1 cellular context compared by ENCODE assay signal in the genomic region with DNA sequence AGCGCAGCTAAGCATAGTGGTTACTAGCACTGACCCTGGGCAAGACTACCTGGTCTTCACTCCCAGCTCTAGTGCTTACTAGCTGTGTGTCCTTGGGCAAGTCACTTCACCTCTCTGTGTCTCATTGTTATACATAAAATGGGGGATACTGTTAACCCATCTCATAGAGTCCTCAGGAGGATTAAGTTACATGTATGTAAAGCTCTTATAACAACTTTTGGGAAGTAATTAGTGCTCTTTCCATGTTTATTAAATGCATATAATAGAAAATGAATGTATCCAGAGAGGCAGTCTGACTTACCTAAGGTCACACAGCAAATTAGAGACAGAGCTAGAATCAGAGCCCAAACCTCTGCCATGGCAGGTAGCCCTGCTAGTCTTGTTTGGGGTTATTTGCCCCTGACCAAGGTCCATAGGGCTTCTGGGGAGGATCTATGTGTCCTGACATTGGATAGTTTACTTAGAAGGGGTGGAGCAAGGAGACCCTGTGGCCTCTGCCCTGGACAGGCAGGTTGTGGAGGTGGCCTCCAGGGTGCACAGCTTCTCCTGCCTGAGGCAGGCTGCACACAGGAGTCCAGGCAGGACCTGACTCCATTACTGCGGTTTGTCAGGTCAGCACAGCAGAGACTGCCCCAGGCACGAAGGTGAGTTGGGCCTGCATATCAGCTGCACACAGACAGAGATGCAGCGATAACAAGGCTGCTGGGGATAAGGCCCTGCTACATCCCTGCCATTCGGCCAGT.
TF ChIP-seq lines count a peak whose summit lies in the region.

No MANE protein-coding gene starts in this region.

TF ChIP-seq in K562, 482 proteins besides CTCF, POLR2A, EP300 and RAD21 (continued from another document and continues in another):
- TF ChIP-seq CBX3 (IDR thresholded peaks at IDR 0.05; ENCODE audit: borderline replicate concordance in 1 of 2, low read length in 2 of 2), result no peak
- TF ChIP-seq ATF1 (CRISPR knock-in tag; IDR thresholded peaks at IDR 0.05), result no peak
- no peak; the same call in 1 of the 2 replicates for TF ChIP-seq ATF1 (tag; IDR thresholded peaks at IDR 0.05)
- TF ChIP-seq RBM25 (IDR thresholded peaks at IDR 0.05; ENCODE audit: low read depth, low read length, severe bottlenecking), result peak; percentile 98
- no peak; the same call in 1 of the 2 replicates for TF ChIP-seq SMARCC2 (IDR thresholded peaks at IDR 0.05; ENCODE audit: low read depth)
- TF ChIP-seq TGIF2 (CRISPR knock-in tag; IDR thresholded peaks at IDR 0.05), result no peak
- TF ChIP-seq TOE1 (IDR thresholded peaks at IDR 0.05; ENCODE audit: borderline replicate concordance), result no peak
- no peak for TF ChIP-seq TOE1 (CRISPR knock-in tag; IDR thresholded peaks at IDR 0.05; ENCODE audit: borderline replicate concordance, low read depth)
- no peak for TF ChIP-seq ZNF384 (IDR thresholded peaks at IDR 0.05; ENCODE audit: low read depth, low read length)
- TF ChIP-seq HDGF (IDR thresholded peaks at IDR 0.05), result no peak
- no peak for TF ChIP-seq NCOA1 (IDR thresholded peaks at IDR 0.05; ENCODE audit: low read depth)
- TF ChIP-seq KDM4B (IDR thresholded peaks at IDR 0.05; ENCODE audit: borderline replicate concordance in 2 of 2, low read depth in 1 of 2), result no peak
- no peak for TF ChIP-seq FUS (optimal IDR thresholded peaks at IDR 0.05; ENCODE audit: low read depth, low read length)
- TF ChIP-seq ZNF561 (CRISPR knock-in tag; conservative IDR thresholded peaks at IDR 0.05), result no peak
- no peak for TF ChIP-seq RNF2 (IDR thresholded peaks at IDR 0.05)
- no peak for TF ChIP-seq RUNX1 (IDR thresholded peaks at IDR 0.05; ENCODE audit: low read depth)
- TF ChIP-seq ZNF77 (CRISPR knock-in tag; IDR thresholded peaks at IDR 0.05), result no peak
- TF ChIP-seq ZNF239 (CRISPR knock-in tag; IDR thresholded peaks at IDR 0.05), result no peak
- TF ChIP-seq, protein P1, sequence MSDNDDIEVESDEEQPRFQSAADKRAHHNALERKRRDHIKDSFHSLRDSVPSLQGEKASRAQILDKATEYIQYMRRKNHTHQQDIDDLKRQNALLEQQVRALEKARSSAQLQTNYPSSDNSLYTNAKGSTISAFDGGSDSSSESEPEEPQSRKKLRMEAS (CRISPR knock-in tag; IDR thresholded peaks at IDR 0.05), result no peak
- no peak for TF ChIP-seq NR1H2 (CRISPR knock-in tag; IDR thresholded peaks at IDR 0.05)
- TF ChIP-seq KAT8 (IDR thresholded peaks at IDR 0.05; ENCODE audit: low read depth), result no peak
- TF ChIP-seq ZNF764 (CRISPR knock-in tag; IDR thresholded peaks at IDR 0.05; ENCODE audit: low read depth), result no peak
- no peak for TF ChIP-seq SAFB2 (IDR thresholded peaks at IDR 0.05; ENCODE audit: borderline replicate concordance, low read depth, low read length, severe bottlenecking)
- no peak for TF ChIP-seq ZNF140 (CRISPR knock-in tag; IDR thresholded peaks at IDR 0.05)
- TF ChIP-seq, protein P2, sequence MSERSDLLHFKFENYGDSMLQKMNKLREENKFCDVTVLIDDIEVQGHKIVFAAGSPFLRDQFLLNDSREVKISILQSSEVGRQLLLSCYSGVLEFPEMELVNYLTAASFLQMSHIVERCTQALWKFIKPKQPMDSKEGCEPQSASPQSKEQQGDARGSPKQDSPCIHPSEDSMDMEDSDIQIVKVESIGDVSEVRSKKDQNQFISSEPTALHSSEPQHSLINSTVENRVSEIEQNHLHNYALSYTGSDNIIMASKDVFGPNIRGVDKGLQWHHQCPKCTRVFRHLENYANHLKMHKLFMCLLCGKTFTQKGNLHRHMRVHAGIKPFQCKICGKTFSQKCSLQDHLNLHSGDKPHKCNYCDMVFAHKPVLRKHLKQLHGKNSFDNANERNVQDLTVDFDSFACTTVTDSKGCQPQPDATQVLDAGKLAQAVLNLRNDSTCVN (CRISPR knock-in tag; IDR thresholded peaks at IDR 0.05), result no peak
- TF ChIP-seq, protein P3, sequence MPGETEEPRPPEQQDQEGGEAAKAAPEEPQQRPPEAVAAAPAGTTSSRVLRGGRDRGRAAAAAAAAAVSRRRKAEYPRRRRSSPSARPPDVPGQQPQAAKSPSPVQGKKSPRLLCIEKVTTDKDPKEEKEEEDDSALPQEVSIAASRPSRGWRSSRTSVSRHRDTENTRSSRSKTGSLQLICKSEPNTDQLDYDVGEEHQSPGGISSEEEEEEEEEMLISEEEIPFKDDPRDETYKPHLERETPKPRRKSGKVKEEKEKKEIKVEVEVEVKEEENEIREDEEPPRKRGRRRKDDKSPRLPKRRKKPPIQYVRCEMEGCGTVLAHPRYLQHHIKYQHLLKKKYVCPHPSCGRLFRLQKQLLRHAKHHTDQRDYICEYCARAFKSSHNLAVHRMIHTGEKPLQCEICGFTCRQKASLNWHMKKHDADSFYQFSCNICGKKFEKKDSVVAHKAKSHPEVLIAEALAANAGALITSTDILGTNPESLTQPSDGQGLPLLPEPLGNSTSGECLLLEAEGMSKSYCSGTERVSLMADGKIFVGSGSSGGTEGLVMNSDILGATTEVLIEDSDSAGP (CRISPR knock-in tag; IDR thresholded peaks at IDR 0.05), result no peak
- no peak for TF ChIP-seq ZNF212 (CRISPR knock-in tag; IDR thresholded peaks at IDR 0.05)
- no peak for TF ChIP-seq NRF1 (conservative IDR thresholded peaks at IDR 0.05 in 1 of 2, IDR thresholded peaks at IDR 0.05 in 1 of 2)
- no peak for TF ChIP-seq ZFX (CRISPR knock-in tag; IDR thresholded peaks at IDR 0.05)
- no peak for TF ChIP-seq LARP7 (IDR thresholded peaks at IDR 0.05)
- TF ChIP-seq ZNF444 (CRISPR knock-in tag; IDR thresholded peaks at IDR 0.05), result no peak
- TF ChIP-seq ZNF282 (CRISPR knock-in tag; IDR thresholded peaks at IDR 0.05), result no peak
- TF ChIP-seq RFX1 (IDR thresholded peaks at IDR 0.05), result no peak
- TF ChIP-seq GABPB1 (CRISPR knock-in tag; IDR thresholded peaks at IDR 0.05), result no peak
- TF ChIP-seq PML (IDR thresholded peaks at IDR 0.05; ENCODE audit: low read length), result 0 out of 2 replicates have a peak, but pooled peaks have one; percentile 47
- no peak for TF ChIP-seq HBP1 (CRISPR knock-in tag; IDR thresholded peaks at IDR 0.05)
- TF ChIP-seq ZNF766 (CRISPR knock-in tag; conservative IDR thresholded peaks at IDR 0.05), result no peak
- TF ChIP-seq, protein P4, sequence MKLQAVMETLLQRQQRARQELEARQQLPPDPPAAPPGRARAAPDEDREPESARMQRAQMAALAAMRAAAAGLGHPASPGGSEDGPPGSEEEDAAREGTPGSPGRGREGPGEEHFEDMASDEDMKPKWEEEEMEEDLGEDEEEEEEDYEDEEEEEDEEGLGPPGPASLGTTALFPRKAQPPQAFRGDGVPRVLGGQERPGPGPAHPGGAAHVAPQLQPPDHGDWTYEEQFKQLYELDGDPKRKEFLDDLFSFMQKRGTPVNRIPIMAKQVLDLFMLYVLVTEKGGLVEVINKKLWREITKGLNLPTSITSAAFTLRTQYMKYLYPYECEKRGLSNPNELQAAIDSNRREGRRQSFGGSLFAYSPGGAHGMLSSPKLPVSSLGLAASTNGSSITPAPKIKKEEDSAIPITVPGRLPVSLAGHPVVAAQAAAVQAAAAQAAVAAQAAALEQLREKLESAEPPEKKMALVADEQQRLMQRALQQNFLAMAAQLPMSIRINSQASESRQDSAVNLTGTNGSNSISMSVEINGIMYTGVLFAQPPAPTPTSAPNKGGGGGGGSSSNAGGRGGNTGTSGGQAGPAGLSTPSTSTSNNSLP (IDR thresholded peaks at IDR 0.05; ENCODE audit: borderline replicate concordance, low read depth, low read length), result no peak
- no peak for TF ChIP-seq STAT5B (CRISPR knock-in tag; IDR thresholded peaks at IDR 0.05)
- no peak for TF ChIP-seq RFX5 (IDR thresholded peaks at IDR 0.05; ENCODE audit: low read depth, low read length)
- TF ChIP-seq ZNF395 (CRISPR knock-in tag; IDR thresholded peaks at IDR 0.05), result no peak
- TF ChIP-seq ZNF76 (CRISPR knock-in tag; IDR thresholded peaks at IDR 0.05; ENCODE audit: borderline replicate concordance), result no peak
- TF ChIP-seq, protein P5, sequence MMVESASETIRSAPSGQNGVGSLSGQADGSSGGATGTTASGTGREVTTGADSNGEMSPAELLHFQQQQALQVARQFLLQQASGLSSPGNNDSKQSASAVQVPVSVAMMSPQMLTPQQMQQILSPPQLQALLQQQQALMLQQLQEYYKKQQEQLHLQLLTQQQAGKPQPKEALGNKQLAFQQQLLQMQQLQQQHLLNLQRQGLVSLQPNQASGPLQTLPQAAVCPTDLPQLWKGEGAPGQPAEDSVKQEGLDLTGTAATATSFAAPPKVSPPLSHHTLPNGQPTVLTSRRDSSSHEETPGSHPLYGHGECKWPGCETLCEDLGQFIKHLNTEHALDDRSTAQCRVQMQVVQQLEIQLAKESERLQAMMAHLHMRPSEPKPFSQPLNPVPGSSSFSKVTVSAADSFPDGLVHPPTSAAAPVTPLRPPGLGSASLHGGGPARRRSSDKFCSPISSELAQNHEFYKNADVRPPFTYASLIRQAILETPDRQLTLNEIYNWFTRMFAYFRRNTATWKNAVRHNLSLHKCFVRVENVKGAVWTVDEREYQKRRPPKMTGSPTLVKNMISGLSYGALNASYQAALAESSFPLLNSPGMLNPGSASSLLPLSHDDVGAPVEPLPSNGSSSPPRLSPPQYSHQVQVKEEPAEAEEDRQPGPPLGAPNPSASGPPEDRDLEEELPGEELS (CRISPR knock-in tag; IDR thresholded peaks at IDR 0.05; ENCODE audit: borderline replicate concordance), result no peak
- no peak for TF ChIP-seq NCOA6 (IDR thresholded peaks at IDR 0.05)
- no peak for TF ChIP-seq ZNF785 (CRISPR knock-in tag; IDR thresholded peaks at IDR 0.05)
- TF ChIP-seq RBM34 (IDR thresholded peaks at IDR 0.05; ENCODE audit: borderline replicate concordance, insufficient read depth, low read length), result no peak
- no peak for TF ChIP-seq ZBTB5 (IDR thresholded peaks at IDR 0.05)
- no peak for TF ChIP-seq CREBBP (IDR thresholded peaks at IDR 0.05; ENCODE audit: low read depth, low read length)
- TF ChIP-seq ZNF12 (CRISPR knock-in tag; IDR thresholded peaks at IDR 0.05), result no peak
- no peak for TF ChIP-seq ERF (CRISPR knock-in tag; IDR thresholded peaks at IDR 0.05)
- TF ChIP-seq JUNB (CRISPR knock-in tag; conservative IDR thresholded peaks at IDR 0.05), result no peak
- no peak for TF ChIP-seq TEAD2 (tag; IDR thresholded peaks at IDR 0.05)
- TF ChIP-seq TCF7L2 (IDR thresholded peaks at IDR 0.05; ENCODE audit: low read depth, low read length), result no peak
- TF ChIP-seq, protein P6, sequence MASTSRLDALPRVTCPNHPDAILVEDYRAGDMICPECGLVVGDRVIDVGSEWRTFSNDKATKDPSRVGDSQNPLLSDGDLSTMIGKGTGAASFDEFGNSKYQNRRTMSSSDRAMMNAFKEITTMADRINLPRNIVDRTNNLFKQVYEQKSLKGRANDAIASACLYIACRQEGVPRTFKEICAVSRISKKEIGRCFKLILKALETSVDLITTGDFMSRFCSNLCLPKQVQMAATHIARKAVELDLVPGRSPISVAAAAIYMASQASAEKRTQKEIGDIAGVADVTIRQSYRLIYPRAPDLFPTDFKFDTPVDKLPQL (IDR thresholded peaks at IDR 0.05; ENCODE audit: extremely low read depth, insufficient read length), result no peak
- no peak for TF ChIP-seq NFYB (IDR thresholded peaks at IDR 0.05; ENCODE audit: extremely low read depth, insufficient read length)
- no peak for TF ChIP-seq NFXL1 (CRISPR knock-in tag; IDR thresholded peaks at IDR 0.05)
- TF ChIP-seq CBX8 (IDR thresholded peaks at IDR 0.05; ENCODE audit: borderline replicate concordance, extremely low read depth, low read depth, low read length, poor library complexity, severe bottlenecking), result no peak
- TF ChIP-seq ZNF263 (CRISPR knock-in tag; IDR thresholded peaks at IDR 0.05; ENCODE audit: borderline replicate concordance), result no peak
- TF ChIP-seq RBM14 (IDR thresholded peaks at IDR 0.05; ENCODE audit: borderline replicate concordance, insufficient read depth, low read depth, low read length), result no peak
- TF ChIP-seq, protein P7, sequence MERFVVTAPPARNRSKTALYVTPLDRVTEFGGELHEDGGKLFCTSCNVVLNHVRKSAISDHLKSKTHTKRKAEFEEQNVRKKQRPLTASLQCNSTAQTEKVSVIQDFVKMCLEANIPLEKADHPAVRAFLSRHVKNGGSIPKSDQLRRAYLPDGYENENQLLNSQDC (CRISPR knock-in tag; IDR thresholded peaks at IDR 0.05), result no peak
- TF ChIP-seq CHCHD3 (CRISPR knock-in tag; IDR thresholded peaks at IDR 0.05), result no peak
- TF ChIP-seq SIN3B (IDR thresholded peaks at IDR 0.05; ENCODE audit: low read depth), result no peak
- no peak for TF ChIP-seq DIDO1 (tag; IDR thresholded peaks at IDR 0.05; ENCODE audit: low read depth)
